Comparison of ENCODE assay signal across 1 cellular context in the genomic region with DNA sequence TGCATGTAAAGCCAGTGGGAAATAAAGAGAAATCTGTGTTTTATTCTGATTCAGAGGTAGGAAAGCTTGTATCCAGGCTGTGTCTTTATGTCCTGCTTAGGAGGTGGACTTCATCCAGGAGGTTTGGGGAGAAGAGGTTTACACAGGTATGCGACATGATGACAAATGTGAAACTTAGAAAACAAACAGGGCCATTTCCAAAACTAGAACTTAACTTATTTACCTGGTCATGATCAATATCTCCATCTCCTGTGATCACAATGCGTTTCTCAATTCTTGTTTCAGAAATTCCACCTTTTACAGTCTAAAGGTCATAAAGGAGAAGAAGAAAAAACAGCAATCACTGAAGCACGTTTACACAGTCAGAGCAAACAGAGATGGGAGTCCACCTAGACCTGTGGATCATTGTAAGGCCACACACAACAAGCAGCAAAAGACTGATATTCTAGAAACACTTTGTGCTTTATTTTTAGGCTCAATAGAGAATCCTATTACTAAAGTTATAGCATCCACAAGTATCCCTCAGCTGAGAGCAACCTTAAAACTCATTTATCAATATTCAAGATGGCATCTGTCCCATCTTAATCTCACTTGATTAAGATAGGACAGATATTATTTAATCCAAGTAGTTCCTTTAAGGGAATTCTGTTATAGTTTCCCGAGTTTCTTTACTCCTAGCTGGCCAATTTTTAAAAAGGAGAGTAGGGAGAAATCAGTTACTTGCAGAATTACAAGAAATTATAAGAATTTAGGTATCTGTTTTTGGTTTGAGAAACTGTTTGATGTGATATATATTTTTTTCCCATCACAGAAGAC.
TF ChIP-seq lines count a peak whose summit lies in the region.

No MANE protein-coding gene starts in this region.

TF ChIP-seq in HepG2, 621 proteins besides CTCF, POLR2A, EP300 and RAD21 (continued from another document and continues in another):
- TF ChIP-seq, protein P1, sequence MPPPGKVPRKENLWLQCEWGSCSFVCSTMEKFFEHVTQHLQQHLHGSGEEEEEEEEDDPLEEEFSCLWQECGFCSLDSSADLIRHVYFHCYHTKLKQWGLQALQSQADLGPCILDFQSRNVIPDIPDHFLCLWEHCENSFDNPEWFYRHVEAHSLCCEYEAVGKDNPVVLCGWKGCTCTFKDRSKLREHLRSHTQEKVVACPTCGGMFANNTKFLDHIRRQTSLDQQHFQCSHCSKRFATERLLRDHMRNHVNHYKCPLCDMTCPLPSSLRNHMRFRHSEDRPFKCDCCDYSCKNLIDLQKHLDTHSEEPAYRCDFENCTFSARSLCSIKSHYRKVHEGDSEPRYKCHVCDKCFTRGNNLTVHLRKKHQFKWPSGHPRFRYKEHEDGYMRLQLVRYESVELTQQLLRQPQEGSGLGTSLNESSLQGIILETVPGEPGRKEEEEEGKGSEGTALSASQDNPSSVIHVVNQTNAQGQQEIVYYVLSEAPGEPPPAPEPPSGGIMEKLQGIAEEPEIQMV (CRISPR knock-in tag; IDR thresholded peaks at IDR 0.05; ENCODE audit: low read depth) = no peak
- no peak for TF ChIP-seq CAMTA2 (CRISPR knock-in tag; IDR thresholded peaks at IDR 0.05; ENCODE audit: borderline replicate concordance)
- peak; percentile 100 for TF ChIP-seq KDM6A (CRISPR knock-in tag; IDR thresholded peaks at IDR 0.05; ENCODE audit: low read depth)
- no peak for TF ChIP-seq HIVEP1 (CRISPR knock-in tag; IDR thresholded peaks at IDR 0.05)
- TF ChIP-seq PITX1 (CRISPR knock-in tag; IDR thresholded peaks at IDR 0.05) = peak; percentile 98
- TF ChIP-seq NPAS2 (CRISPR knock-in tag; IDR thresholded peaks at IDR 0.05; ENCODE audit: borderline replicate concordance) = no peak
- TF ChIP-seq ZNF614 (CRISPR knock-in tag; IDR thresholded peaks at IDR 0.05; ENCODE audit: borderline replicate concordance) = peak; percentile 96
- TF ChIP-seq, protein P2, sequence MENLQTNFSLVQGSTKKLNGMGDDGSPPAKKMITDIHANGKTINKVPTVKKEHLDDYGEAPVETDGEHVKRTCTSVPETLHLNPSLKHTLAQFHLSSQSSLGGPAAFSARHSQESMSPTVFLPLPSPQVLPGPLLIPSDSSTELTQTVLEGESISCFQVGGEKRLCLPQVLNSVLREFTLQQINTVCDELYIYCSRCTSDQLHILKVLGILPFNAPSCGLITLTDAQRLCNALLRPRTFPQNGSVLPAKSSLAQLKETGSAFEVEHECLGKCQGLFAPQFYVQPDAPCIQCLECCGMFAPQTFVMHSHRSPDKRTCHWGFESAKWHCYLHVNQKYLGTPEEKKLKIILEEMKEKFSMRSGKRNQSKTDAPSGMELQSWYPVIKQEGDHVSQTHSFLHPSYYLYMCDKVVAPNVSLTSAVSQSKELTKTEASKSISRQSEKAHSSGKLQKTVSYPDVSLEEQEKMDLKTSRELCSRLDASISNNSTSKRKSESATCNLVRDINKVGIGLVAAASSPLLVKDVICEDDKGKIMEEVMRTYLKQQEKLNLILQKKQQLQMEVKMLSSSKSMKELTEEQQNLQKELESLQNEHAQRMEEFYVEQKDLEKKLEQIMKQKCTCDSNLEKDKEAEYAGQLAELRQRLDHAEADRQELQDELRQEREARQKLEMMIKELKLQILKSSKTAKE (CRISPR knock-in tag; IDR thresholded peaks at IDR 0.05; ENCODE audit: borderline replicate concordance) = peak; percentile 92; the same call in 1 of the 2 replicates
- TF ChIP-seq, protein P3, sequence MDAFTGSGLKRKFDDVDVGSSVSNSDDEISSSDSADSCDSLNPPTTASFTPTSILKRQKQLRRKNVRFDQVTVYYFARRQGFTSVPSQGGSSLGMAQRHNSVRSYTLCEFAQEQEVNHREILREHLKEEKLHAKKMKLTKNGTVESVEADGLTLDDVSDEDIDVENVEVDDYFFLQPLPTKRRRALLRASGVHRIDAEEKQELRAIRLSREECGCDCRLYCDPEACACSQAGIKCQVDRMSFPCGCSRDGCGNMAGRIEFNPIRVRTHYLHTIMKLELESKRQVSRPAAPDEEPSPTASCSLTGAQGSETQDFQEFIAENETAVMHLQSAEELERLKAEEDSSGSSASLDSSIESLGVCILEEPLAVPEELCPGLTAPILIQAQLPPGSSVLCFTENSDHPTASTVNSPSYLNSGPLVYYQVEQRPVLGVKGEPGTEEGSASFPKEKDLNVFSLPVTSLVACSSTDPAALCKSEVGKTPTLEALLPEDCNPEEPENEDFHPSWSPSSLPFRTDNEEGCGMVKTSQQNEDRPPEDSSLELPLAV (CRISPR knock-in tag; conservative IDR thresholded peaks at IDR 0.05; ENCODE audit: low read depth) = no peak
- TF ChIP-seq, protein P4, sequence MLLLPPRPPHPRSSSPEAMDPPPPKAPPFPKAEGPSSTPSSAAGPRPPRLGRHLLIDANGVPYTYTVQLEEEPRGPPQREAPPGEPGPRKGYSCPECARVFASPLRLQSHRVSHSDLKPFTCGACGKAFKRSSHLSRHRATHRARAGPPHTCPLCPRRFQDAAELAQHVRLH (CRISPR knock-in tag; IDR thresholded peaks at IDR 0.05; ENCODE audit: borderline replicate concordance, low read depth) = no peak
- TF ChIP-seq, protein P5, sequence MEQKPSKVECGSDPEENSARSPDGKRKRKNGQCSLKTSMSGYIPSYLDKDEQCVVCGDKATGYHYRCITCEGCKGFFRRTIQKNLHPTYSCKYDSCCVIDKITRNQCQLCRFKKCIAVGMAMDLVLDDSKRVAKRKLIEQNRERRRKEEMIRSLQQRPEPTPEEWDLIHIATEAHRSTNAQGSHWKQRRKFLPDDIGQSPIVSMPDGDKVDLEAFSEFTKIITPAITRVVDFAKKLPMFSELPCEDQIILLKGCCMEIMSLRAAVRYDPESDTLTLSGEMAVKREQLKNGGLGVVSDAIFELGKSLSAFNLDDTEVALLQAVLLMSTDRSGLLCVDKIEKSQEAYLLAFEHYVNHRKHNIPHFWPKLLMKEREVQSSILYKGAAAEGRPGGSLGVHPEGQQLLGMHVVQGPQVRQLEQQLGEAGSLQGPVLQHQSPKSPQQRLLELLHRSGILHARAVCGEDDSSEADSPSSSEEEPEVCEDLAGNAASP (CRISPR knock-in tag; IDR thresholded peaks at IDR 0.05; ENCODE audit: borderline replicate concordance) = peak; percentile 94
- no peak for TF ChIP-seq NBN (conservative IDR thresholded peaks at IDR 0.05)
- TF ChIP-seq ZNF3 (CRISPR knock-in tag; IDR thresholded peaks at IDR 0.05) = 0 out of 2 replicates have a peak, but pooled peaks have one; percentile 60
- TF ChIP-seq, protein P6, sequence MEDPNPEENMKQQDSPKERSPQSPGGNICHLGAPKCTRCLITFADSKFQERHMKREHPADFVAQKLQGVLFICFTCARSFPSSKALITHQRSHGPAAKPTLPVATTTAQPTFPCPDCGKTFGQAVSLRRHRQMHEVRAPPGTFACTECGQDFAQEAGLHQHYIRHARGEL (CRISPR knock-in tag; IDR thresholded peaks at IDR 0.05) = no peak
- TF ChIP-seq JUN (CRISPR knock-in tag; IDR thresholded peaks at IDR 0.05) = peak; percentile 79; the same call in 1 of the 2 replicates
- TF ChIP-seq HOXA7 (CRISPR knock-in tag; IDR thresholded peaks at IDR 0.05) = no peak
- TF ChIP-seq, protein P7, sequence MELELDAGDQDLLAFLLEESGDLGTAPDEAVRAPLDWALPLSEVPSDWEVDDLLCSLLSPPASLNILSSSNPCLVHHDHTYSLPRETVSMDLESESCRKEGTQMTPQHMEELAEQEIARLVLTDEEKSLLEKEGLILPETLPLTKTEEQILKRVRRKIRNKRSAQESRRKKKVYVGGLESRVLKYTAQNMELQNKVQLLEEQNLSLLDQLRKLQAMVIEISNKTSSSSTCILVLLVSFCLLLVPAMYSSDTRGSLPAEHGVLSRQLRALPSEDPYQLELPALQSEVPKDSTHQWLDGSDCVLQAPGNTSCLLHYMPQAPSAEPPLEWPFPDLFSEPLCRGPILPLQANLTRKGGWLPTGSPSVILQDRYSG (CRISPR knock-in tag; IDR thresholded peaks at IDR 0.05) = no peak
- TF ChIP-seq NR2F1 (CRISPR knock-in tag; IDR thresholded peaks at IDR 0.05) = peak; percentile 85 to 86
- TF ChIP-seq NR3C1 (CRISPR knock-in tag; IDR thresholded peaks at IDR 0.05) = no peak
- TF ChIP-seq, protein P8, sequence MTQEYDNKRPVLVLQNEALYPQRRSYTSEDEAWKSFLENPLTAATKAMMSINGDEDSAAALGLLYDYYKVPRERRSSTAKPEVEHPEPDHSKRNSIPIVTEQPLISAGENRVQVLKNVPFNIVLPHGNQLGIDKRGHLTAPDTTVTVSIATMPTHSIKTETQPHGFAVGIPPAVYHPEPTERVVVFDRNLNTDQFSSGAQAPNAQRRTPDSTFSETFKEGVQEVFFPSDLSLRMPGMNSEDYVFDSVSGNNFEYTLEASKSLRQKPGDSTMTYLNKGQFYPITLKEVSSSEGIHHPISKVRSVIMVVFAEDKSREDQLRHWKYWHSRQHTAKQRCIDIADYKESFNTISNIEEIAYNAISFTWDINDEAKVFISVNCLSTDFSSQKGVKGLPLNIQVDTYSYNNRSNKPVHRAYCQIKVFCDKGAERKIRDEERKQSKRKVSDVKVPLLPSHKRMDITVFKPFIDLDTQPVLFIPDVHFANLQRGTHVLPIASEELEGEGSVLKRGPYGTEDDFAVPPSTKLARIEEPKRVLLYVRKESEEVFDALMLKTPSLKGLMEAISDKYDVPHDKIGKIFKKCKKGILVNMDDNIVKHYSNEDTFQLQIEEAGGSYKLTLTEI (CRISPR knock-in tag; conservative IDR thresholded peaks at IDR 0.05) = no peak
- peak; percentile 96 for TF ChIP-seq ELF3 (CRISPR knock-in tag; IDR thresholded peaks at IDR 0.05)
- peak; percentile 87 for TF ChIP-seq SIX4 (CRISPR knock-in tag; IDR thresholded peaks at IDR 0.05)
- TF ChIP-seq, protein P9, sequence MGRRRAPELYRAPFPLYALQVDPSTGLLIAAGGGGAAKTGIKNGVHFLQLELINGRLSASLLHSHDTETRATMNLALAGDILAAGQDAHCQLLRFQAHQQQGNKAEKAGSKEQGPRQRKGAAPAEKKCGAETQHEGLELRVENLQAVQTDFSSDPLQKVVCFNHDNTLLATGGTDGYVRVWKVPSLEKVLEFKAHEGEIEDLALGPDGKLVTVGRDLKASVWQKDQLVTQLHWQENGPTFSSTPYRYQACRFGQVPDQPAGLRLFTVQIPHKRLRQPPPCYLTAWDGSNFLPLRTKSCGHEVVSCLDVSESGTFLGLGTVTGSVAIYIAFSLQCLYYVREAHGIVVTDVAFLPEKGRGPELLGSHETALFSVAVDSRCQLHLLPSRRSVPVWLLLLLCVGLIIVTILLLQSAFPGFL (CRISPR knock-in tag; IDR thresholded peaks at IDR 0.05) = no peak
- no peak for TF ChIP-seq SYNCRIP (IDR thresholded peaks at IDR 0.05; ENCODE audit: insufficient read depth, low read depth, low read length)
- TF ChIP-seq, protein P10, sequence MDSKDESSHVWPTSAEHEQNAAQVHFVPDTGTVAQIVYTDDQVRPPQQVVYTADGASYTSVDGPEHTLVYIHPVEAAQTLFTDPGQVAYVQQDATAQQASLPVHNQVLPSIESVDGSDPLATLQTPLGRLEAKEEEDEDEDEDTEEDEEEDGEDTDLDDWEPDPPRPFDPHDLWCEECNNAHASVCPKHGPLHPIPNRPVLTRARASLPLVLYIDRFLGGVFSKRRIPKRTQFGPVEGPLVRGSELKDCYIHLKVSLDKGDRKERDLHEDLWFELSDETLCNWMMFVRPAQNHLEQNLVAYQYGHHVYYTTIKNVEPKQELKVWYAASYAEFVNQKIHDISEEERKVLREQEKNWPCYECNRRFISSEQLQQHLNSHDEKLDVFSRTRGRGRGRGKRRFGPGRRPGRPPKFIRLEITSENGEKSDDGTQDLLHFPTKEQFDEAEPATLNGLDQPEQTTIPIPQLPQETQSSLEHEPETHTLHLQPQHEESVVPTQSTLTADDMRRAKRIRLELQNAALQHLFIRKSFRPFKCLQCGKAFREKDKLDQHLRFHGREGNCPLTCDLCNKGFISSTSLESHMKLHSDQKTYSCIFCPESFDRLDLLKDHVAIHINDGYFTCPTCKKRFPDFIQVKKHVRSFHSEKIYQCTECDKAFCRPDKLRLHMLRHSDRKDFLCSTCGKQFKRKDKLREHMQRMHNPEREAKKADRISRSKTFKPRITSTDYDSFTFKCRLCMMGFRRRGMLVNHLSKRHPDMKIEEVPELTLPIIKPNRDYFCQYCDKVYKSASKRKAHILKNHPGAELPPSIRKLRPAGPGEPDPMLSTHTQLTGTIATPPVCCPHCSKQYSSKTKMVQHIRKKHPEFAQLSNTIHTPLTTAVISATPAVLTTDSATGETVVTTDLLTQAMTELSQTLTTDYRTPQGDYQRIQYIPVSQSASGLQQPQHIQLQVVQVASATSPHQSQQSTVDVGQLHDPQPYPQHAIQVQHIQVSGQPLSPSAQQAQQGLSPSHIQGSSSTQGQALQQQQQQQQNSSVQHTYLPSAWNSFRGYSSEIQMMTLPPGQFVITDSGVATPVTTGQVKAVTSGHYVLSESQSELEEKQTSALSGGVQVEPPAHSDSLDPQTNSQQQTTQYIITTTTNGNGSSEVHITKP (CRISPR knock-in tag; IDR thresholded peaks at IDR 0.05; ENCODE audit: low read depth) = peak; percentile 32; the same call in 1 of the 2 replicates
- no peak for TF ChIP-seq CENPX (CRISPR knock-in tag; IDR thresholded peaks at IDR 0.05)
- no peak for TF ChIP-seq ZNF17 (CRISPR knock-in tag; IDR thresholded peaks at IDR 0.05)
- no peak; the same call in 1 of the 2 replicates for TF ChIP-seq TOPORS (CRISPR knock-in tag; IDR thresholded peaks at IDR 0.05)
- TF ChIP-seq, protein P11, sequence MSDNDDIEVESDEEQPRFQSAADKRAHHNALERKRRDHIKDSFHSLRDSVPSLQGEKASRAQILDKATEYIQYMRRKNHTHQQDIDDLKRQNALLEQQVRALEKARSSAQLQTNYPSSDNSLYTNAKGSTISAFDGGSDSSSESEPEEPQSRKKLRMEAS (IDR thresholded peaks at IDR 0.05) = peak; percentile 75
- peak; percentile 96; the same call in 1 of the 2 replicates for TF ChIP-seq ZNF124 (CRISPR knock-in tag; IDR thresholded peaks at IDR 0.05)
- no peak for TF ChIP-seq ZSCAN22 (CRISPR knock-in tag; IDR thresholded peaks at IDR 0.05)
- TF ChIP-seq SNRNP70 (IDR thresholded peaks at IDR 0.05; ENCODE audit: low read depth, low read length) = no peak
- TF ChIP-seq SUZ12 (IDR thresholded peaks at IDR 0.05; ENCODE audit: low read depth, low read length) = no peak
- peak; percentile 96 for TF ChIP-seq ZNF878 (CRISPR knock-in tag; IDR thresholded peaks at IDR 0.05)
- TF ChIP-seq ZNF136 (CRISPR knock-in tag; IDR thresholded peaks at IDR 0.05; ENCODE audit: low read depth) = no peak; the same call in 1 of the 2 replicates
- TF ChIP-seq ZNF138 (CRISPR knock-in tag; IDR thresholded peaks at IDR 0.05; ENCODE audit: low read depth) = no peak
- TF ChIP-seq SKI (IDR thresholded peaks at IDR 0.05; ENCODE audit: partially characterized antibody) = peak; percentile 89
- peak; percentile 65; the same call in 1 of the 2 replicates for TF ChIP-seq KLF12 (CRISPR knock-in tag; IDR thresholded peaks at IDR 0.05; ENCODE audit: borderline replicate concordance)
- TF ChIP-seq, protein P12, sequence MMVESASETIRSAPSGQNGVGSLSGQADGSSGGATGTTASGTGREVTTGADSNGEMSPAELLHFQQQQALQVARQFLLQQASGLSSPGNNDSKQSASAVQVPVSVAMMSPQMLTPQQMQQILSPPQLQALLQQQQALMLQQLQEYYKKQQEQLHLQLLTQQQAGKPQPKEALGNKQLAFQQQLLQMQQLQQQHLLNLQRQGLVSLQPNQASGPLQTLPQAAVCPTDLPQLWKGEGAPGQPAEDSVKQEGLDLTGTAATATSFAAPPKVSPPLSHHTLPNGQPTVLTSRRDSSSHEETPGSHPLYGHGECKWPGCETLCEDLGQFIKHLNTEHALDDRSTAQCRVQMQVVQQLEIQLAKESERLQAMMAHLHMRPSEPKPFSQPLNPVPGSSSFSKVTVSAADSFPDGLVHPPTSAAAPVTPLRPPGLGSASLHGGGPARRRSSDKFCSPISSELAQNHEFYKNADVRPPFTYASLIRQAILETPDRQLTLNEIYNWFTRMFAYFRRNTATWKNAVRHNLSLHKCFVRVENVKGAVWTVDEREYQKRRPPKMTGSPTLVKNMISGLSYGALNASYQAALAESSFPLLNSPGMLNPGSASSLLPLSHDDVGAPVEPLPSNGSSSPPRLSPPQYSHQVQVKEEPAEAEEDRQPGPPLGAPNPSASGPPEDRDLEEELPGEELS (CRISPR knock-in tag; IDR thresholded peaks at IDR 0.05) = peak; percentile 100
- peak; percentile 96 for TF ChIP-seq HOXD1 (CRISPR knock-in tag; IDR thresholded peaks at IDR 0.05)
- peak; percentile 87 for TF ChIP-seq ZSCAN31 (CRISPR knock-in tag; IDR thresholded peaks at IDR 0.05; ENCODE audit: low read depth)
- no peak for TF ChIP-seq ZFY (CRISPR knock-in tag; IDR thresholded peaks at IDR 0.05)
- no peak for TF ChIP-seq NFE2 (CRISPR knock-in tag; IDR thresholded peaks at IDR 0.05)
